1 cellular context compared by ENCODE assay signal in the genomic region with DNA sequence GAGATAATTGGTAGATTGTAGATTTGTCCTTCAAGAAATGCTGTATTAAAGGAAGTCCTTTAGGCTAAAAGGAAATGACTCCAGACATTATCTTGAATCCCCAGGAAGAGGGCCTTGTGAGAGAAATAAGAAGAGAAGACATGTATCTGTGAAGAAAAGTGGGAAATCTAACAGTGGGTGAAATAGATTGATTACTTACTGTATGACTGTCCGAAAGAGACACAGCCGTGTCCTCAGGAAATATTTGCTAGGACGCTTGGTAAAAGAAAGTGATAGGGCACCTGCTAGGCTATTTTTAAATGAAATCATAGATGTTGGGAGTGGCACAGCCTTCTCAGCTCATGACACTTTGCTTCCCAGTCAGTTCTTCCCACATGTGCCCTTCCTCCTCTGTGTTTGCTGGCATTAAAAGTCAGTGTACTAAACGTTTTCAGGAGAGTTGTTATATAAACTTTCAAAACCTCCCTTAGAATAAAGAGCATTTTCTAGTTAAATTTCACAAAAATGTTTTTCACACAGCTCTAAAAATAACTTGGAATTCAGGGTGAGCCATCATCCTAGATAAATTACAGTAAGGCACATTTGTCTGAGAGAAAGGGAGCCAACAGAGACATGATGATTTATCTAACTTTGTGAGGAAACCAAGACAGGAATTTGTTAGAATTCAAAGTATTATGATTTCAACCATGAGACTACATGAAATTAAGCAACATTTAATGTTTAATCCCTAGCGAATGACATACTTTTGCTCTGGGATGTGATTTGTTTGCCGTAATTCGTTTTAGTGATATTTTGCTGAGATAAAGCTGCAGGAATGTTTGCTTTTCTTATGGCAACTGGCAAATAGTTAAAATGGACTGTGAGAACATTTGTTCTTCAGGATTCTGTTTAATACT.
TF ChIP-seq lines count a peak whose summit lies in the region.

No MANE protein-coding gene starts in this region.

TF ChIP-seq in IMR-90, 13 proteins besides CTCF, POLR2A, EP300 and RAD21:
- no peak for TF ChIP-seq RFX5 (IDR thresholded peaks at IDR 0.05; ENCODE audit: low read depth, low read length)
- TF ChIP-seq CEBPB (IDR thresholded peaks at IDR 0.05; ENCODE audit: low read depth, low read length), result peak; percentile 59
